Comparison of ENCODE assay signal across 2 cellular contexts in the genomic region with DNA sequence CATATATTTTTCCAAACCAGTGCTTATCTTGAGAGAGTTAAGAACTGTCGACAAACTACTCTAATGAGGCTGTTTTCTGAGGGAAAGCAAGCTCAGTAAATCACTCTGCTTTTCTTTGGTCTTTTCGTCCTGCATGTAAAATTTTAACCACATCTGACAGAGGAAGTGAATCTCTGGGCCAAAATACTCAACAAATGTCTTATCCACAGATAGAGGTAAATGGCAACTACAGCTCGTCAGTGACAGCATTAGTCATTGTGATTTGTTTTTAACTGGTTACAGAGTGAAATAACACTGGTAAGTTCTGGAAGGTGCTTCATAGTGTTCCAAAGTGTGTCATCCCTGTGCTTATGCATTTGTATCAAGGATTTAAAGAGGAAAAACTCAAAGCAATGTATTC.
TF ChIP-seq lines count a peak whose summit lies in the region.

No MANE protein-coding gene starts in this region.

TF ChIP-seq in H1, 55 proteins besides CTCF, POLR2A, EP300 and RAD21 (continued from another document):
- TF ChIP-seq TCF12 (IDR thresholded peaks at IDR 0.05; ENCODE audit: low read depth, low read length) (no peak), SUZ12 (IDR thresholded peaks at IDR 0.05; ENCODE audit: low read length) (no peak), RNF2 (IDR thresholded peaks at IDR 0.05; ENCODE audit: borderline replicate concordance, low read depth, low read length, missing control alignments, poor library complexity, severe bottlenecking) (no peak)

TF ChIP-seq in SK-N-SH treated with all-trans-retinoic acid at 6 μM for 48 hours, 23 proteins besides CTCF, POLR2A, EP300 and RAD21 (continued from another document):
- TF ChIP-seq, protein P1, sequence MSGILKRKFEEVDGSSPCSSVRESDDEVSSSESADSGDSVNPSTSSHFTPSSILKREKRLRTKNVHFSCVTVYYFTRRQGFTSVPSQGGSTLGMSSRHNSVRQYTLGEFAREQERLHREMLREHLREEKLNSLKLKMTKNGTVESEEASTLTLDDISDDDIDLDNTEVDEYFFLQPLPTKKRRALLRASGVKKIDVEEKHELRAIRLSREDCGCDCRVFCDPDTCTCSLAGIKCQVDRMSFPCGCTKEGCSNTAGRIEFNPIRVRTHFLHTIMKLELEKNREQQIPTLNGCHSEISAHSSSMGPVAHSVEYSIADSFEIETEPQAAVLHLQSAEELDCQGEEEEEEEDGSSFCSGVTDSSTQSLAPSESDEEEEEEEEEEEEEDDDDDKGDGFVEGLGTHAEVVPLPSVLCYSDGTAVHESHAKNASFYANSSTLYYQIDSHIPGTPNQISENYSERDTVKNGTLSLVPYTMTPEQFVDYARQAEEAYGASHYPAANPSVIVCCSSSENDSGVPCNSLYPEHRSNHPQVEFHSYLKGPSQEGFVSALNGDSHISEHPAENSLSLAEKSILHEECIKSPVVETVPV (CRISPR knock-in tag; IDR thresholded peaks at IDR 0.05): no peak
- TF ChIP-seq ARNTL (CRISPR knock-in tag; IDR thresholded peaks at IDR 0.05; ENCODE audit: borderline replicate concordance, low read depth) (no peak), ISL1 (CRISPR knock-in tag; IDR thresholded peaks at IDR 0.05) (no peak), CSDC2 (CRISPR knock-in tag; IDR thresholded peaks at IDR 0.05) (no peak)
- TF ChIP-seq, protein P2, sequence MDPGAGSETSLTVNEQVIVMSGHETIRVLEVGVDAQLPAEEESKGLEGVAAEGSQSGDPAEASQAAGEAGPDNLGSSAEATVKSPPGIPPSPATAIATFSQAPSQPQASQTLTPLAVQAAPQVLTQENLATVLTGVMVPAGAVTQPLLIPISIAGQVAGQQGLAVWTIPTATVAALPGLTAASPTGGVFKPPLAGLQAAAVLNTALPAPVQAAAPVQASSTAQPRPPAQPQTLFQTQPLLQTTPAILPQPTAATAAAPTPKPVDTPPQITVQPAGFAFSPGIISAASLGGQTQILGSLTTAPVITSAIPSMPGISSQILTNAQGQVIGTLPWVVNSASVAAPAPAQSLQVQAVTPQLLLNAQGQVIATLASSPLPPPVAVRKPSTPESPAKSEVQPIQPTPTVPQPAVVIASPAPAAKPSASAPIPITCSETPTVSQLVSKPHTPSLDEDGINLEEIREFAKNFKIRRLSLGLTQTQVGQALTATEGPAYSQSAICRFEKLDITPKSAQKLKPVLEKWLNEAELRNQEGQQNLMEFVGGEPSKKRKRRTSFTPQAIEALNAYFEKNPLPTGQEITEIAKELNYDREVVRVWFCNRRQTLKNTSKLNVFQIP (CRISPR knock-in tag; IDR thresholded peaks at IDR 0.05; ENCODE audit: borderline replicate concordance, low read depth): no peak
